ENCODE assay signal across 2 cellular contexts in the genomic region with DNA sequence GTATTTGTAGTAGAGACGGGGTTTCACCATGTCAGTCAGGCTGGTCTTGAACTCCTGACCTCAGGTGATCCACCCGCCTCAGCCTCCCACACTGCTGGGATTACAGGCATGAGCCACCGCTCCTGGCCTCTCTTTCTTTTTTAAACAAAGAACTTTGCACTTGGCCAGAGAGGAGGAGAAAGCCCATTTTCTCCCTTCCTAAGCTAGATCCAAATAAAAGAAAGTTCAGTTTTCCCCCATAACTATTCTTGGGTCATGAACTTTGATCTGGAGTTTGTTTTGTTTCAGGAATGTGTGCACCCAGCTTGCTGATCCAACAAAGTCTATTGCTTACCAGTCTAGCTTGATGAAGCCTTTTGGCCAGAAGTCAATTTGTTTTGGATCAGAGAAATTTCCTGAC.
TF ChIP-seq lines count a peak whose summit lies in the region.

No MANE protein-coding gene starts in this region.

TF ChIP-seq in GM23338, 12 proteins besides CTCF, POLR2A, EP300 and RAD21:
- no peak for TF ChIP-seq NANOG (IDR thresholded peaks at IDR 0.05; ENCODE audit: borderline replicate concordance)
- TF ChIP-seq EZH2phosphoT487 (IDR thresholded peaks at IDR 0.05; ENCODE audit: unreplicated experiment) = no peak
- no peak for TF ChIP-seq STAT1 (IDR thresholded peaks at IDR 0.05; ENCODE audit: unreplicated experiment)
- TF ChIP-seq, protein P1, sequence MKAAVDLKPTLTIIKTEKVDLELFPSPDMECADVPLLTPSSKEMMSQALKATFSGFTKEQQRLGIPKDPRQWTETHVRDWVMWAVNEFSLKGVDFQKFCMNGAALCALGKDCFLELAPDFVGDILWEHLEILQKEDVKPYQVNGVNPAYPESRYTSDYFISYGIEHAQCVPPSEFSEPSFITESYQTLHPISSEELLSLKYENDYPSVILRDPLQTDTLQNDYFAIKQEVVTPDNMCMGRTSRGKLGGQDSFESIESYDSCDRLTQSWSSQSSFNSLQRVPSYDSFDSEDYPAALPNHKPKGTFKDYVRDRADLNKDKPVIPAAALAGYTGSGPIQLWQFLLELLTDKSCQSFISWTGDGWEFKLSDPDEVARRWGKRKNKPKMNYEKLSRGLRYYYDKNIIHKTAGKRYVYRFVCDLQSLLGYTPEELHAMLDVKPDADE (IDR thresholded peaks at IDR 0.05) = no peak
- no peak for TF ChIP-seq ZNF331 (CRISPR knock-in tag; IDR thresholded peaks at IDR 0.05; ENCODE audit: low read depth)
- TF ChIP-seq CREB1 (CRISPR knock-in tag; IDR thresholded peaks at IDR 0.05; ENCODE audit: low read depth) = no peak
- no peak for TF ChIP-seq EZH2 (IDR thresholded peaks at IDR 0.05; ENCODE audit: low read depth, unreplicated experiment)
- TF ChIP-seq POLR2AphosphoS5 (IDR thresholded peaks at IDR 0.05; ENCODE audit: low read depth) = no peak
- TF ChIP-seq, protein P2, sequence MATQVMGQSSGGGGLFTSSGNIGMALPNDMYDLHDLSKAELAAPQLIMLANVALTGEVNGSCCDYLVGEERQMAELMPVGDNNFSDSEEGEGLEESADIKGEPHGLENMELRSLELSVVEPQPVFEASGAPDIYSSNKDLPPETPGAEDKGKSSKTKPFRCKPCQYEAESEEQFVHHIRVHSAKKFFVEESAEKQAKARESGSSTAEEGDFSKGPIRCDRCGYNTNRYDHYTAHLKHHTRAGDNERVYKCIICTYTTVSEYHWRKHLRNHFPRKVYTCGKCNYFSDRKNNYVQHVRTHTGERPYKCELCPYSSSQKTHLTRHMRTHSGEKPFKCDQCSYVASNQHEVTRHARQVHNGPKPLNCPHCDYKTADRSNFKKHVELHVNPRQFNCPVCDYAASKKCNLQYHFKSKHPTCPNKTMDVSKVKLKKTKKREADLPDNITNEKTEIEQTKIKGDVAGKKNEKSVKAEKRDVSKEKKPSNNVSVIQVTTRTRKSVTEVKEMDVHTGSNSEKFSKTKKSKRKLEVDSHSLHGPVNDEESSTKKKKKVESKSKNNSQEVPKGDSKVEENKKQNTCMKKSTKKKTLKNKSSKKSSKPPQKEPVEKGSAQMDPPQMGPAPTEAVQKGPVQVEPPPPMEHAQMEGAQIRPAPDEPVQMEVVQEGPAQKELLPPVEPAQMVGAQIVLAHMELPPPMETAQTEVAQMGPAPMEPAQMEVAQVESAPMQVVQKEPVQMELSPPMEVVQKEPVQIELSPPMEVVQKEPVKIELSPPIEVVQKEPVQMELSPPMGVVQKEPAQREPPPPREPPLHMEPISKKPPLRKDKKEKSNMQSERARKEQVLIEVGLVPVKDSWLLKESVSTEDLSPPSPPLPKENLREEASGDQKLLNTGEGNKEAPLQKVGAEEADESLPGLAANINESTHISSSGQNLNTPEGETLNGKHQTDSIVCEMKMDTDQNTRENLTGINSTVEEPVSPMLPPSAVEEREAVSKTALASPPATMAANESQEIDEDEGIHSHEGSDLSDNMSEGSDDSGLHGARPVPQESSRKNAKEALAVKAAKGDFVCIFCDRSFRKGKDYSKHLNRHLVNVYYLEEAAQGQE (IDR thresholded peaks at IDR 0.05; ENCODE audit: unreplicated experiment) = no peak
- no peak for TF ChIP-seq JUNB (IDR thresholded peaks at IDR 0.05; ENCODE audit: unreplicated experiment)
- no peak for TF ChIP-seq ZNF114 (CRISPR knock-in tag; IDR thresholded peaks at IDR 0.05)

TF ChIP-seq in HepG2, 621 proteins besides CTCF, POLR2A, EP300 and RAD21 (continues in another document):
- TF ChIP-seq ERF (CRISPR knock-in tag; IDR thresholded peaks at IDR 0.05) (peak; percentile 26; the same call in 1 of the 2 replicates), PATZ1 (CRISPR knock-in tag; IDR thresholded peaks at IDR 0.05) (peak; percentile 62), MEF2D (CRISPR knock-in tag; IDR thresholded peaks at IDR 0.05) (peak; percentile 91), ZNF124 (CRISPR knock-in tag; IDR thresholded peaks at IDR 0.05) (peak; percentile 81; the same call in 1 of the 2 replicates), ZNF234 (CRISPR knock-in tag; conservative IDR thresholded peaks at IDR 0.05) (no peak), ZNF136 (CRISPR knock-in tag; IDR thresholded peaks at IDR 0.05; ENCODE audit: low read depth) (peak; percentile 85; the same call in 1 of the 2 replicates), RCOR2 (CRISPR knock-in tag; IDR thresholded peaks at IDR 0.05) (peak; percentile 91), MIER3 (CRISPR knock-in tag; IDR thresholded peaks at IDR 0.05; ENCODE audit: borderline replicate concordance) (peak; percentile 80), AKAP8 (CRISPR knock-in tag; IDR thresholded peaks at IDR 0.05) (no peak), IRF2 (CRISPR knock-in tag; IDR thresholded peaks at IDR 0.05) (peak; percentile 71; the same call in 1 of the 2 replicates), HNRNPK (IDR thresholded peaks at IDR 0.05; ENCODE audit: low read depth, low read length, poor library complexity, severe bottlenecking) (no peak), THRA (CRISPR knock-in tag; IDR thresholded peaks at IDR 0.05; ENCODE audit: borderline replicate concordance) (peak; percentile 29; the same call in 1 of the 2 replicates), ARID4A (CRISPR knock-in tag; IDR thresholded peaks at IDR 0.05; ENCODE audit: borderline replicate concordance) (peak; percentile 35; the same call in 1 of the 2 replicates), BCL6 (CRISPR knock-in tag; IDR thresholded peaks at IDR 0.05) (peak; percentile 78), MTA3 (CRISPR knock-in tag; IDR thresholded peaks at IDR 0.05) (no peak), NFE2L1 (CRISPR knock-in tag; IDR thresholded peaks at IDR 0.05; ENCODE audit: borderline replicate concordance) (no peak), SOX13 (IDR thresholded peaks at IDR 0.05) (peak; percentile 67; the same call in 1 of the 2 replicates), SOX13 (CRISPR knock-in tag; conservative IDR thresholded peaks at IDR 0.05 in 1 of 2, IDR thresholded peaks at IDR 0.05 in 1 of 2) (peak in 1 of 2 experiments; percentile 96; a peak in 2 of 4 replicates), RARA (CRISPR knock-in tag; IDR thresholded peaks at IDR 0.05) (peak; percentile 94), ZNF746 (CRISPR knock-in tag; IDR thresholded peaks at IDR 0.05) (no peak; the same call in 1 of the 2 replicates), SIX1 (CRISPR knock-in tag; IDR thresholded peaks at IDR 0.05; ENCODE audit: borderline replicate concordance) (peak; percentile 45), KMT2B (CRISPR knock-in tag; IDR thresholded peaks at IDR 0.05) (0 out of 2 replicates have a peak, but pooled peaks have one; percentile 31), NR2F6 (IDR thresholded peaks at IDR 0.05) (peak; percentile 87), NR2F6 (CRISPR knock-in tag; IDR thresholded peaks at IDR 0.05) (peak; percentile 83), NCOR1 (IDR thresholded peaks at IDR 0.05; ENCODE audit: borderline replicate concordance, low read length) (peak; percentile 97), GATAD2A (CRISPR knock-in tag; IDR thresholded peaks at IDR 0.05) (peak; percentile 86), NFIC (IDR thresholded peaks at IDR 0.05; ENCODE audit: low read length) (peak; percentile 73), RORA (CRISPR knock-in tag; IDR thresholded peaks at IDR 0.05) (no peak), SP4 (CRISPR knock-in tag; IDR thresholded peaks at IDR 0.05) (no peak), HDAC2 (CRISPR knock-in tag; IDR thresholded peaks at IDR 0.05) (peak; percentile 75), NR2F1 (CRISPR knock-in tag; IDR thresholded peaks at IDR 0.05) (peak; percentile 53 to 94), JARID2 (CRISPR knock-in tag; IDR thresholded peaks at IDR 0.05; ENCODE audit: insufficient replicate concordance) (no peak), POLR2G (IDR thresholded peaks at IDR 0.05; ENCODE audit: low read depth, low read length) (no peak), NFATC3 (CRISPR knock-in tag; IDR thresholded peaks at IDR 0.05) (no peak), RBAK (CRISPR knock-in tag; IDR thresholded peaks at IDR 0.05) (peak; percentile 83; the same call in 1 of the 2 replicates), MAFF (IDR thresholded peaks at IDR 0.05; ENCODE audit: low read depth, low read length) (peak; percentile 38; the same call in 1 of the 2 replicates), FOXO4 (CRISPR knock-in tag; conservative IDR thresholded peaks at IDR 0.05) (no peak)
- TF ChIP-seq, protein P3, sequence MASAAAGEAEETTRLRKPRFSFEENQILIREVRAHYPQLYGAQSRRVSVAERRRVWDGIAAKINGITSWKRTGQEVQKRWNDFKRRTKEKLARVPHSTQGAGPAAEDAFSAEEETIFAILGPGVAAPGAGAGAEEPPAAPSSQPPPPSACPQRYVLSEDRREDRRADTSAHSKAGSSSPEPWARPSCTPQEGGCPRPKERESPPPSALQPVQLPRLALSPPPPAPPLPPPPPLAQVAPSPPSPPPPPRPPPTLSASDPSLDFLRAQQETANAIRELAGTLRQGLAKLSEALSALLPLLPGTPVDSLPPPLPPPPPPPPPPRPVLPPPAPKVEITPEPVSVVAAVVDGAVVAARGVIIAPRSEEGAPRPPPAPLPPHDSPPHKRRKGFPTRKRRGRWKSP (CRISPR knock-in tag; IDR thresholded peaks at IDR 0.05) = no peak
- TF ChIP-seq, protein P4, sequence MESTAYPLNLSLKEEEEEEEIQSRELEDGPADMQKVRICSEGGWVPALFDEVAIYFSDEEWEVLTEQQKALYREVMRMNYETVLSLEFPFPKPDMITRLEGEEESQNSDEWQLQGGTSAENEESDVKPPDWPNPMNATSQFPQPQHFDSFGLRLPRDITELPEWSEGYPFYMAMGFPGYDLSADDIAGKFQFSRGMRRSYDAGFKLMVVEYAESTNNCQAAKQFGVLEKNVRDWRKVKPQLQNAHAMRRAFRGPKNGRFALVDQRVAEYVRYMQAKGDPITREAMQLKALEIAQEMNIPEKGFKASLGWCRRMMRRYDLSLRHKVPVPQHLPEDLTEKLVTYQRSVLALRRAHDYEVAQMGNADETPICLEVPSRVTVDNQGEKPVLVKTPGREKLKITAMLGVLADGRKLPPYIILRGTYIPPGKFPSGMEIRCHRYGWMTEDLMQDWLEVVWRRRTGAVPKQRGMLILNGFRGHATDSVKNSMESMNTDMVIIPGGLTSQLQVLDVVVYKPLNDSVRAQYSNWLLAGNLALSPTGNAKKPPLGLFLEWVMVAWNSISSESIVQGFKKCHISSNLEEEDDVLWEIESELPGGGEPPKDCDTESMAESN (CRISPR knock-in tag; conservative IDR thresholded peaks at IDR 0.05) = no peak
